15 cellular contexts compared by ENCODE assay signal in genomic region chr6:134249412-134249758, GRCh38.
DNase-seq lines count a peak whose midpoint lies in the region; ATAC-seq and TF ChIP-seq lines count a peak whose summit lies in the region.
"Had no signal": no experiment of that assay in that cellular context is flagged by ENCODE, and none has a peak within 500 bp of the region (broad histone marks: within the 10 kb centered on the region; RNA-seq: fewer than 3 reads in every experiment).

No MANE protein-coding gene starts in this region.

- peak overlapping the region; percentile 72 for H3K27ac Mint-ChIP-seq in activated naive CD8-positive, alpha-beta T cell
- no peak overlapping the region for H3K27ac Mint-ChIP-seq in activated naive CD8-positive, alpha-beta T cell treated with anti-CD3 and anti-CD28 coated beads, Interleukin-2, amount 50 U/mL, for 24 hours
- H3K27ac Mint-ChIP-seq: WTC11 had no signal

- H3K56ac ChIP-seq in mesendoderm (ENCODE audit: low read length), result no peak overlapping the region

- H3K4me3 ChIP-seq in mesendoderm (ENCODE audit: low read length), result no peak overlapping the region
- H3K4me3 ChIP-seq in thyroid gland (replicated peaks in 1 of 3), result no peak overlapping the region
- H3K4me3 ChIP-seq: esophagus squamous epithelium, smooth muscle cell had no signal

- no peak overlapping the region for H3K9ac ChIP-seq in mesendoderm (ENCODE audit: low read length)

- TF ChIP-seq POLR2A in thyroid gland (IDR thresholded peaks at IDR 0.05), result no peak

- no peaks in the 10 kb centered on the region for H3K27me3 ChIP-seq in mesendoderm (ENCODE audit: insufficient read depth, low read length, poor library complexity)
- H3K27me3 ChIP-seq in thyroid gland, result no peaks in the 10 kb centered on the region
- H3K27me3 ChIP-seq: esophagus squamous epithelium had no signal

- H2BK15ac ChIP-seq in mesendoderm (replicated peaks; ENCODE audit: low read depth), result no peak overlapping the region

- no peak overlapping the region for H2BK120ac ChIP-seq in mesendoderm (ENCODE audit: low read depth, low read length)

- H3K79me1 ChIP-seq in mesendoderm (ENCODE audit: low read length), result no peaks in the 10 kb centered on the region

- intact Hi-C loops in thyroid gland (cut with DNase I) (no loop called here), left colon (cut with DNase I, micrococcal nuclease) (no loop called here)

- no peaks in the 10 kb centered on the region for H3K79me2 ChIP-seq in mesendoderm (ENCODE audit: control insufficient read depth, insufficient read depth, low read length)

- no peak overlapping the region for H3K23ac ChIP-seq in mesendoderm (ENCODE audit: low read length)

- DNase-seq in activated naive CD8-positive, alpha-beta T cell treated with anti-CD3 and anti-CD28 coated beads, Interleukin-2, amount 50 U/mL, for 24 hours, result no peak
- no peak for DNase-seq in mesendoderm
- DNase-seq in thyroid gland, result peak in 1 of 2 donors; percentile 17
- no peak for DNase-seq in left colon
- DNase-seq in GM13976 (ENCODE audit: low spot score), result no peak
- no peak for DNase-seq in activated CD8-positive, alpha-beta memory T cell treated with anti-CD3 and anti-CD28 coated beads, Interleukin-2, amount 50 U/mL, for 4 hours
- DNase-seq: cerebellar nuclear complex, esophagus squamous epithelium, H9, NCI-H1417 treated with DMSO at 0.1 percent for 48 hours, NCI-H524 had no signal

- no peaks in the 10 kb centered on the region for H3K36me3 Mint-ChIP-seq in activated naive CD8-positive, alpha-beta T cell
- H3K36me3 Mint-ChIP-seq in activated naive CD8-positive, alpha-beta T cell treated with anti-CD3 and anti-CD28 coated beads, Interleukin-2, amount 50 U/mL, for 24 hours (ENCODE audit: low read depth), result no peaks in the 10 kb centered on the region
- H3K36me3 Mint-ChIP-seq: WTC11 had no signal

- H3K4ac ChIP-seq in mesendoderm (ENCODE audit: low read depth, low read length), result no peak overlapping the region

- H3K4me2 ChIP-seq in mesendoderm (ENCODE audit: low read length), result no peak overlapping the region
- H3K4me2 ChIP-seq: smooth muscle cell had no signal

- H4K5ac ChIP-seq in mesendoderm (ENCODE audit: low read length), result no peak overlapping the region

- H3K9me3 Mint-ChIP-seq in activated naive CD8-positive, alpha-beta T cell (ENCODE audit: low read depth), result no peaks in the 10 kb centered on the region
- peaks cover 1% of the 10 kb centered on the region for H3K9me3 Mint-ChIP-seq in activated naive CD8-positive, alpha-beta T cell treated with anti-CD3 and anti-CD28 coated beads, Interleukin-2, amount 50 U/mL, for 24 hours
- H3K9me3 Mint-ChIP-seq: H9, WTC11 had no signal

- WGBS in mesendoderm (ENCODE audit: extremely low coverage, insufficient coverage, low lambda C conversion rate), result no CpG with 5 or more reads among the region's 4 CpGs
- WGBS in thyroid gland, 2 donors, result 67 to 85% methylated on average over 4 of the region's 4 CpGs

- peak overlapping the region; percentile 39 for H4K8ac ChIP-seq in mesendoderm (ENCODE audit: low read depth, low read length)

- H2BK5ac ChIP-seq in mesendoderm (ENCODE audit: low read length), result no peak overlapping the region

- TF ChIP-seq CTCF in thyroid gland (IDR thresholded peaks at IDR 0.05), result no peak
- TF ChIP-seq CTCF in GM13976 (IDR thresholded peaks at IDR 0.05; ENCODE audit: borderline replicate concordance, control extremely low read depth, extremely low read depth, insufficient read depth, missing control alignments), result no peak

- no peak overlapping the region for H3K18ac ChIP-seq in mesendoderm (ENCODE audit: low read length)

- H3K4me1 ChIP-seq in mesendoderm (ENCODE audit: control insufficient read depth, low read depth, low read length), result no peaks in the 10 kb centered on the region
- H3K4me1 ChIP-seq in thyroid gland, result peaks cover 19 to 33% of the 10 kb centered on the region in 2 donors

- ATAC-seq in activated naive CD8-positive, alpha-beta T cell treated with anti-CD3 and anti-CD28 coated beads, Interleukin-2, amount 50 U/mL, for 24 hours, result no peak
- no peak for ATAC-seq in left colon
- ATAC-seq: WTC11 had no signal

- peaks cover 64% of the 10 kb centered on the region for H3K4me1 Mint-ChIP-seq in activated naive CD8-positive, alpha-beta T cell (ENCODE audit: low read depth)
- H3K4me1 Mint-ChIP-seq in activated naive CD8-positive, alpha-beta T cell treated with anti-CD3 and anti-CD28 coated beads, Interleukin-2, amount 50 U/mL, for 24 hours, result peaks cover 57% of the 10 kb centered on the region

- no peaks in the 10 kb centered on the region for H3K27me3 Mint-ChIP-seq in activated naive CD8-positive, alpha-beta T cell
- no peaks in the 10 kb centered on the region for H3K27me3 Mint-ChIP-seq in activated naive CD8-positive, alpha-beta T cell treated with anti-CD3 and anti-CD28 coated beads, Interleukin-2, amount 50 U/mL, for 24 hours

- H2AK5ac ChIP-seq in mesendoderm (ENCODE audit: low read length), result no peak overlapping the region

- peak overlapping the region; percentile 72 for H3K4me3 Mint-ChIP-seq in activated naive CD8-positive, alpha-beta T cell
- H3K4me3 Mint-ChIP-seq in activated naive CD8-positive, alpha-beta T cell treated with anti-CD3 and anti-CD28 coated beads, Interleukin-2, amount 50 U/mL, for 24 hours, result no peak overlapping the region
- H3K4me3 Mint-ChIP-seq: H9, WTC11 had no signal

- no peaks in the 10 kb centered on the region for H3K36me3 ChIP-seq in mesendoderm (ENCODE audit: control insufficient read depth, insufficient read depth, low read length)
- no peaks in the 10 kb centered on the region for H3K36me3 ChIP-seq in thyroid gland
- H3K36me3 ChIP-seq: esophagus squamous epithelium had no signal

- H3K9me3 ChIP-seq in thyroid gland, result no peaks in the 10 kb centered on the region
- H3K9me3 ChIP-seq: esophagus squamous epithelium had no signal

- peak overlapping the region; percentile 54 for H3K27ac ChIP-seq in angular gyrus (ENCODE audit: low read depth, low read length)
- H3K27ac ChIP-seq in mesendoderm (ENCODE audit: low read depth, low read length), result no peak overlapping the region
- H3K27ac ChIP-seq in thyroid gland, result peak overlapping the region; percentile 35 to 61 (median 60)

- in situ Hi-C loops in GM13976 (cut with MboI; ENCODE audit: low sequenced_read_pairs, unreplicated experiment), result no loop called here
